Comparison of ENCODE assay signal across 8 cellular contexts in genomic region chr3:104273046-104273649, GRCh38.
DNase-seq lines count a peak whose midpoint lies in the region; ATAC-seq and TF ChIP-seq lines count a peak whose summit lies in the region.

No MANE protein-coding gene starts in this region.

- H3K9me3 ChIP-seq in lower lobe of right lung (peaks cover 16% of the 10 kb centered on the region), gastrocnemius medialis (no peaks in the 10 kb centered on the region)

- H3K36me3 ChIP-seq in lower lobe of right lung, result no peaks in the 10 kb centered on the region
- no peaks in the 10 kb centered on the region for H3K36me3 ChIP-seq in gastrocnemius medialis

- H3K27me3 ChIP-seq in lower lobe of right lung (ENCODE audit: low read depth), result no peaks in the 10 kb centered on the region
- no peaks in the 10 kb centered on the region for H3K27me3 ChIP-seq in gastrocnemius medialis

- intact Hi-C loops in lower lobe of right lung (cut with DNase I), result no loop called here
- intact Hi-C loops in gastrocnemius medialis (cut with DNase I; ENCODE audit: low total_unique reads), result no loop called here

- no peaks in the 10 kb centered on the region for H3K4me1 ChIP-seq in lower lobe of right lung
- no peaks in the 10 kb centered on the region for H3K4me1 ChIP-seq in gastrocnemius medialis

- in situ Hi-C loops in gastrocnemius medialis (cut with MboI; ENCODE audit: low sequenced_read_pairs in 4 of 4), result no loop called here

- peak; percentile 96 for TF ChIP-seq CTCF in AG10803 (conservative IDR thresholded peaks at IDR 0.05; ENCODE audit: low read length)
- TF ChIP-seq CTCF in lower lobe of right lung (IDR thresholded peaks at IDR 0.05), result peak; percentile 65
- peak in 2 of 5 experiments; percentile 13 to 26 for TF ChIP-seq CTCF in gastrocnemius medialis (IDR thresholded peaks at IDR 0.05 in 4 of 5, conservative IDR thresholded peaks at IDR 0.05 in 1 of 5)

- no peak for TF ChIP-seq POLR2A in gastrocnemius medialis (IDR thresholded peaks at IDR 0.05)

- no peak overlapping the region for H3K27ac ChIP-seq in lower lobe of right lung
- no peak overlapping the region for H3K27ac ChIP-seq in gastrocnemius medialis

- H3K4me3 ChIP-seq in AG10803 (ENCODE audit: low read length) (no peak overlapping the region), lower lobe of right lung (no peak overlapping the region), gastrocnemius medialis (no peak overlapping the region)

- DNase-seq in AG10803 (ENCODE audit: low read depth) (peak; percentile 61), NCI-H1048 (lab: John Stamatoyannopoulos, UW) (peak; percentile 21), amniotic epithelial cell (ENCODE audit: low read depth) (peak; percentile 43), lower lobe of right lung (no peak), gastrocnemius medialis (no peak), HuH-7.5 (ENCODE audit: low spot score) (no peak)

- ATAC-seq in GM19324 (IDR thresholded peaks at IDR 0.05; ENCODE audit: low FRiP score, unreplicated experiment) (peak; percentile 53), lower lobe of right lung (peak in 1 of 2 donors; percentile 42), gastrocnemius medialis (no peak), GM18520 (IDR thresholded peaks at IDR 0.05; ENCODE audit: unreplicated experiment) (no peak)

Comparison
In these comparisons a context has a peak if more than half of its experiments do, and no peak if none do; other contexts are left out.
1. DNase-seq: peak in AG10803 (single experiment), NCI-H1048 (single experiment) and amniotic epithelial cell (single experiment); none in lower lobe of right lung (single experiment), gastrocnemius medialis (0 of 2) and HuH-7.5 (single experiment).